15 cellular contexts compared by ENCODE assay signal in genomic region chr5:18968966-18969365, GRCh38.
DNase-seq lines count a peak whose midpoint lies in the region; ATAC-seq and TF ChIP-seq lines count a peak whose summit lies in the region.
"Had no signal": no experiment of that assay in that cellular context is flagged by ENCODE, and none has a peak within 500 bp of the region (broad histone marks: within the 10 kb centered on the region; RNA-seq: fewer than 3 reads in every experiment).

No MANE protein-coding gene starts in this region.

- no peaks in the 10 kb centered on the region for H3K9me2 ChIP-seq in PC-9 (ENCODE audit: insufficient read depth)

- H3K27me3 Mint-ChIP-seq in T-cell: no peaks in the 10 kb centered on the region
- H3K27me3 Mint-ChIP-seq: CD8-positive, alpha-beta memory T cell; IgD-negative memory B cell had no signal

- no peak overlapping the region for H3K4me3 Mint-ChIP-seq in T-cell
- H3K4me3 Mint-ChIP-seq: CD8-positive, alpha-beta memory T cell; IgD-negative memory B cell had no signal

- no peak overlapping the region for H3K27ac ChIP-seq in PC-9
- H3K27ac ChIP-seq: Peyer's patch had no signal

- H3F3A ChIP-seq in PC-9 (ENCODE audit: insufficient read depth, low read depth): no peaks in the 10 kb centered on the region

- H3K4me1 ChIP-seq in PC-9 (replicated peaks; ENCODE audit: insufficient read depth): no peaks in the 10 kb centered on the region
- H3K4me1 ChIP-seq: Peyer's patch had no signal

- DNase-seq in HK-2 (ENCODE audit: unreplicated experiment): peak; percentile 17
- peak; percentile 44 to 56 for DNase-seq in PC-9
- DNase-seq in astrocyte of the hippocampus (ENCODE audit: low read depth, low spot score): peak; percentile 13
- no peak for DNase-seq in T-cell
- DNase-seq in pons (ENCODE audit: low spot score): no peak
- DNase-seq in activated CD4-positive, CD25-positive, alpha-beta regulatory T cell treated with anti-CD3 and anti-CD28 coated beads, Interleukin-2, amount 50 U/mL, for 72 hours: no peak
- DNase-seq in GM20000 (ENCODE audit: low spot score): no peak
- DNase-seq: CD8-positive, alpha-beta memory T cell; NCI-H1092; NCI-H2107; NCI-H345; NCI-H526 treated with DMSO at 0.1 percent for 48 hours; Peyer's patch; SIG-M5 had no signal

- no peaks in the 10 kb centered on the region for H3K9me3 ChIP-seq in PC-9 (ENCODE audit: insufficient read depth, low read depth)
- H3K9me3 ChIP-seq: Peyer's patch had no signal

- POLR2A ChIA-PET in PC-9 (lab: Charles Lee; ENCODE audit: unreplicated experiment) (no interaction called here), T-cell (lab: Charles Lee) (no interaction called here)

- H3K4me2 ChIP-seq in PC-9: no peak overlapping the region

- H3K4me3 ChIP-seq in PC-9: no peak overlapping the region
- H3K4me3 ChIP-seq: Peyer's patch had no signal

- H4K20me1 ChIP-seq in PC-9 (ENCODE audit: insufficient read depth): no peaks in the 10 kb centered on the region

- no peaks in the 10 kb centered on the region for H3K79me2 ChIP-seq in PC-9 (ENCODE audit: low read depth)

- H3K36me3 ChIP-seq in PC-9 (ENCODE audit: low read depth): no peaks in the 10 kb centered on the region
- H3K36me3 ChIP-seq: Peyer's patch had no signal

- H3K4me1 Mint-ChIP-seq in T-cell: no peaks in the 10 kb centered on the region
- H3K4me1 Mint-ChIP-seq: CD8-positive, alpha-beta memory T cell; IgD-negative memory B cell had no signal

- H3K27ac Mint-ChIP-seq in T-cell: no peak overlapping the region
- H3K27ac Mint-ChIP-seq: CD8-positive, alpha-beta memory T cell; IgD-negative memory B cell had no signal

- H3K36me3 Mint-ChIP-seq in T-cell: no peaks in the 10 kb centered on the region
- H3K36me3 Mint-ChIP-seq: CD8-positive, alpha-beta memory T cell; IgD-negative memory B cell had no signal

- no peak overlapping the region for H2AFZ ChIP-seq in PC-9

- TF ChIP-seq CTCF in PC-9 (conservative IDR thresholded peaks at IDR 0.05) (no peak), GM20000 (IDR thresholded peaks at IDR 0.05; ENCODE audit: extremely low read depth, missing control alignments) (no peak)

- no TSS peak for BruUV-seq in PC-9 (replicated peaks; lab: Mats Ljungman, UMichigan)

- ATAC-seq in T-cell (replicated peaks in 1 of 4): no peak

- peaks cover 0 to 10% (median 0%) of the 10 kb centered on the region in 3 donors for H3K9me3 Mint-ChIP-seq in T-cell
- H3K9me3 Mint-ChIP-seq: IgD-negative memory B cell had no signal

- intact Hi-C loops in PC-9 (cut with micrococcal nuclease; ENCODE audit: unreplicated experiment): no loop called here

- CTCF ChIA-PET in PC-9 (lab: Charles Lee) (no interaction called here), T-cell (lab: Charles Lee) (no interaction called here)

- no peaks in the 10 kb centered on the region for H3K27me3 ChIP-seq in PC-9 (ENCODE audit: insufficient read depth, low read depth)
- H3K27me3 ChIP-seq: Peyer's patch had no signal

Comparison
In these comparisons a context has a peak if more than half of its experiments do, and no peak if none do; other contexts are left out.
1. DNase-seq: peak in HK-2 (single experiment), PC-9 (2 of 2) and astrocyte of the hippocampus (single experiment); none in T-cell (0 of 34), pons (single experiment), activated CD4-positive, CD25-positive, alpha-beta regulatory T cell treated with anti-CD3 and anti-CD28 coated beads, Interleukin-2, amount 50 U/mL, for 72 hours (single experiment) and GM20000 (single experiment).